8 cellular contexts compared by ENCODE assay signal in the genomic region with DNA sequence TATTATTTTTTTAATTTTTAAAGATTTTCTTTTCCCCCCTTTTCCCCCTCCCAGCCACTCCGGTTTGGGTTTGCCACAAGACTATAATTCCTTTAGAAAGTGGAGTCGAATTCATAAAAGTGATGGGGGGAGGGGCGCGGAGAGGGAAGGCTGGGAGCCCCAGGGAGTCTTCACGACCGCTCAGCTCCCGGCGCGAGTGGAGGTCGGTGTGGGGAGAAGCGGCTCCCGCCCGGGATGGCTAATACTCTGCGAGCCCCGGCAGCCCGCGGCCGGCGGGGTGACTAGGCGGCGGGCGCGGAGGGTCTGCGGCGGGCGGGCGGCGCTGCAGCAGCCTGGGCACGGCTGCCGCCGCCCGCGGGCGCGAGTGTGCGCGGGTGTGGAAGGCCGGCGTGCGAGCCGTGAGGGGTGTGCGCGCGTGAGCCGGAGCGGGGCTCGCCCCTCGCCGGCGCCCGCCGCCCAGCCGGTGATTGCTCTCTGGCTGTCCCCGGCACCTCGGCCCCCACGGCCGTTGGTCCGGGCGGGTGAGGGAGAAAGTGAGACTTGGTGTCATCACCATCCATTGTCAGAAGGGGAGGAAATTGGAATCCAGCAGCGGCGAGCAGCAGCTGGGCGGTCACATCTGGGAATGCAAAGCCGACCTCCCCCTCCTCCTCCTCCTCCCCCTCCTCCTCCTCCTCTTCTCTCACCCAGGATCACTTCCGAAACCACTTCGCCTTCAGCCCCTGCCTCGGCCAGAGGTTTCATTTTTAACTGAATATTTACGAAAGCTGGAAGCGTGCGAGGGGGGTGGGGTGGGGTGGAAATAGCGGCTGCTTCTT. TPM values are rescaled to one million over a fixed set of nuclear protein-coding genes. Genes with fewer than 3 reads are reported as not detected.
A peak's percentile ranks its signal among the peaks of the same experiment; 100 is the strongest.
DNase-seq lines count a peak whose midpoint lies in the region; ATAC-seq, FAIRE-seq and TF ChIP-seq lines count a peak whose summit lies in the region.

A gene with protein sequence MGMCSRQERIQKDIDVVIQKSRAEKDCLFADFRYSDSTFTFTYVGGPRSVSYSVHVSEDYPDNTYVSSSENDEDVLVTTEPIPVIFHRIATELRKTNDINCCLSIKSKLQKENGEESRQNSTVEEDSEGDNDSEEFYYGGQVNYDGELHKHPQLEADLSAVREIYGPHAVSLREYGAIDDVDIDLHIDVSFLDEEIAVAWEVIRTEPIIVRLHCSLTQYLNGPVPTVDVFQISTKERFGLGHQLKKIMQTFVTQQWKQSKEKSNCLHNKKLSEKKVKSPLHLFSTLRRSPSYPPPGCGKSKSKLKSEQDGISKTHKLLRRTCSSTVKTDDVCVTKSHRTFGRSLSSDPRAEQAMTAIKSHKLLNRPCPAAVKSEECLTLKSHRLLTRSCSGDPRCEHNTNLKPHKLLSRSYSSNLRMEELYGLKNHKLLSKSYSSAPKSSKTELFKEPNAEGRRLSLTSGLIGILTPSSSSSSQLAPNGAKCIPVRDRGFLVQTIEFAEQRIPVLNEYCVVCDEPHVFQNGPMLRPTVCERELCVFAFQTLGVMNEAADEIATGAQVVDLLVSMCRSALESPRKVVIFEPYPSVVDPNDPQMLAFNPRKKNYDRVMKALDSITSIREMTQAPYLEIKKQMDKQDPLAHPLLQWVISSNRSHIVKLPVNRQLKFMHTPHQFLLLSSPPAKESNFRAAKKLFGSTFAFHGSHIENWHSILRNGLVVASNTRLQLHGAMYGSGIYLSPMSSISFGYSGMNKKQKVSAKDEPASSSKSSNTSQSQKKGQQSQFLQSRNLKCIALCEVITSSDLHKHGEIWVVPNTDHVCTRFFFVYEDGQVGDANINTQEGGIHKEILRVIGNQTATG (plus strand): TSS at position 377 of the 818 bp plus-strand sequence. CDS start 459 bp downstream, outside the sequence.

- no peak for TF ChIP-seq CTCF in VCaP (conservative IDR thresholded peaks at IDR 0.05)
- TF ChIP-seq CTCF in bronchial epithelial cell (IDR thresholded peaks at IDR 0.05; ENCODE audit: insufficient read depth, low read length, severe bottlenecking): no peak
- no peak for TF ChIP-seq CTCF in keratinocyte (optimal IDR thresholded peaks at IDR 0.05 in 1 of 3, IDR thresholded peaks at IDR 0.05 in 1 of 3, conservative IDR thresholded peaks at IDR 0.05 in 1 of 3; ENCODE audit: extremely low read depth in 1 of 3, insufficient read depth in 2 of 3, low read length in 3 of 3)

- no peaks in the 10 kb centered on the region for H4K20me1 ChIP-seq in keratinocyte (ENCODE audit: control insufficient read depth, extremely low read depth, insufficient read depth, low read length)

- H3K4me1 Mint-ChIP-seq in CD8-positive, alpha-beta memory T cell: peaks cover 60 to 70% (median 68%) of the 10 kb centered on the region in 3 donors

- H3K36me3 Mint-ChIP-seq in CD8-positive, alpha-beta memory T cell: peaks cover 13 to 42% (median 18%) of the 10 kb centered on the region in 3 donors

- H3K9me1 ChIP-seq in keratinocyte (ENCODE audit: control insufficient read depth, extremely low read depth, insufficient read depth, low read length): no peaks in the 10 kb centered on the region

- H3K4me3 Mint-ChIP-seq in CD8-positive, alpha-beta memory T cell: peak within 1 kb of the TSS; percentile 91 to 100 (median 99)

- POLR2A ChIA-PET in CD8-positive, alpha-beta memory T cell (lab: Charles Lee): interaction anchor here (0.7 to 2.7 kb wide), 5 partner anchors 33 to 225 kb away, joined by 3 to 26 read pairs (median 3); partner anchors contain the start of gene EMB

- FAIRE-seq in bronchial epithelial cell (lab: Jason Lieb, UNC) (no peak), keratinocyte (lab: Jason Lieb, UNC) (no peak)

- DNase-seq in CD8-positive, alpha-beta memory T cell: peak; percentile 33 to 68 (median 52)
- DNase-seq in bronchial epithelial cell (ENCODE audit: low read depth) (peak; percentile 15), keratinocyte (ENCODE audit: low read depth, low spot score) (no peak), NCI-H187 treated with DMSO at 0.1 percent for 48 hours (lab: John Stamatoyannopoulos, UW) (no peak)
- peak; percentile 38 for DNase-seq in stimulated activated CD4-positive, alpha-beta T cell treated with anti-CD3 and anti-CD28 coated beads, Interleukin-12 subunit alpha, Interleukin-12 subunit beta, amount 100 ng/mL, for 4 hours

- H2AFZ ChIP-seq in keratinocyte (ENCODE audit: control insufficient read depth, low read length): peak within 1 kb of the TSS; percentile 77

- H3K79me2 ChIP-seq in keratinocyte (ENCODE audit: control insufficient read depth, insufficient read depth, low read length): peaks cover 36% of the 10 kb centered on the region

- ATAC-seq in GM21360 (IDR thresholded peaks at IDR 0.05; ENCODE audit: unreplicated experiment): peak; percentile 40

- CTCF ChIA-PET in CD8-positive, alpha-beta memory T cell (lab: Charles Lee): interaction anchor here (0.7 to 2.0 kb wide), 8 partner anchors 30 to 225 kb away, joined by 3 to 15 read pairs (median 4); partner anchors contain the start of gene EMB

- no peaks in the 10 kb centered on the region for H3K27me3 ChIP-seq in CD8-positive, alpha-beta memory T cell (ENCODE audit: insufficient read depth, low read length, poor library complexity, severe bottlenecking)
- H3K27me3 ChIP-seq in bronchial epithelial cell (ENCODE audit: control insufficient read depth, insufficient read depth, low read length) (no peaks in the 10 kb centered on the region), keratinocyte (ENCODE audit: control insufficient read depth, extremely low read depth, insufficient read depth, low read length) (no peaks in the 10 kb centered on the region)

- dilution Hi-C loops in keratinocyte (cut with MboI; ENCODE audit: extremely low pct_ligation_motif_present, low sequenced_read_pairs): no loop called here

- H3K9me3 Mint-ChIP-seq in CD8-positive, alpha-beta memory T cell: peaks cover 0 to 3% (median 0%) of the 10 kb centered on the region in 5 donors

- H3K36me3 ChIP-seq in CD8-positive, alpha-beta memory T cell (ENCODE audit: insufficient read depth, low read length): no peaks in the 10 kb centered on the region
- H3K36me3 ChIP-seq in KOPT-K1 (ENCODE audit: insufficient read depth, low read length) (no peaks in the 10 kb centered on the region), bronchial epithelial cell (ENCODE audit: control insufficient read depth, insufficient read depth, low read length) (no peaks in the 10 kb centered on the region), keratinocyte (ENCODE audit: control insufficient read depth in 2 of 2, extremely low read depth in 1 of 2, insufficient read depth in 2 of 2, low read length in 2 of 2) (no peaks in the 10 kb centered on the region)

- H3K27me3 Mint-ChIP-seq in CD8-positive, alpha-beta memory T cell: peaks cover 0 to 13% of the 10 kb centered on the region in 2 donors

- H3K4me1 ChIP-seq in CD8-positive, alpha-beta memory T cell (ENCODE audit: insufficient read depth, low read length): peaks cover 38% of the 10 kb centered on the region
- peaks cover 6% of the 10 kb centered on the region for H3K4me1 ChIP-seq in keratinocyte (ENCODE audit: control insufficient read depth, extremely low read depth, insufficient read depth, low read length)

- H3K9ac ChIP-seq in keratinocyte (ENCODE audit: control insufficient read depth, extremely low read depth, insufficient read depth, low read length): peak within 1 kb of the TSS; percentile 94

- peak within 1 kb of the TSS; percentile 86 for H3K4me2 ChIP-seq in keratinocyte (ENCODE audit: control insufficient read depth, extremely low read depth, insufficient read depth, low read depth, low read length)

- no peaks in the 10 kb centered on the region for H3K9me3 ChIP-seq in CD8-positive, alpha-beta memory T cell (ENCODE audit: low read length)
- H3K9me3 ChIP-seq in KOPT-K1 (ENCODE audit: insufficient read depth, low read length, poor library complexity, severe bottlenecking): no peaks in the 10 kb centered on the region
- no peaks in the 10 kb centered on the region for H3K9me3 ChIP-seq in keratinocyte (ENCODE audit: control insufficient read depth, low read depth, low read length)

- H3K27ac Mint-ChIP-seq in CD8-positive, alpha-beta memory T cell: peak within 1 kb of the TSS; percentile 94 to 100 (median 99)

- peak within 1 kb of the TSS; percentile 86 for H3K4me3 ChIP-seq in CD8-positive, alpha-beta memory T cell (ENCODE audit: low read length)
- H3K4me3 ChIP-seq in bronchial epithelial cell (ENCODE audit: low read depth, low read length) (peak within 1 kb of the TSS; percentile 70), keratinocyte (ENCODE audit: control insufficient read depth in 2 of 3, extremely low read depth in 1 of 3, insufficient read depth in 2 of 3, low read depth in 1 of 3, low read length in 3 of 3) (peak within 1 kb of the TSS; percentile 85 to 88 (median 88))

- H3K27ac ChIP-seq in CD8-positive, alpha-beta memory T cell (ENCODE audit: low read depth, low read length): peak within 1 kb of the TSS; percentile 99
- H3K27ac ChIP-seq in KOPT-K1 (ENCODE audit: low read depth, low read length, poor library complexity, severe bottlenecking) (peak within 1 kb of the TSS; percentile 88), VCaP (peak within 1 kb of the TSS; percentile 75), keratinocyte (ENCODE audit: control insufficient read depth, insufficient read depth, low read length) (peak within 1 kb of the TSS; percentile 97)

RNA-seq across cellular contexts. Expression of the gene that starts here (rescaled TPM):
- 10 to 100 TPM; 55.4 to 58.4 TPM for total RNA-seq in CD8-positive, alpha-beta memory T cell
- polyA plus RNA-seq in CD8-positive, alpha-beta memory T cell: 142 TPM
- 14.5 and 15.4 TPM in 2 replicates for total RNA-seq in bronchial epithelial cell
- polyA plus RNA-seq in keratinocyte: 24.2 to 29.1 TPM (median 25.4 TPM) in 3 replicates
- polyA plus RNA-seq in keratinocyte (2011; ENCODE audit: low read depth): 7.6 TPM
- 14.8 and 28.8 TPM in 2 replicates for polyA plus RNA-seq in keratinocyte (2011; cell fraction: cytosol; rRNA removed)
- polyA plus RNA-seq in keratinocyte (2011; cell fraction: nucleus; rRNA removed): 38.9 and 54.1 TPM in 2 replicates
- polyA plus RNA-seq in keratinocyte (2012; ENCODE audit: low replicate concordance): 5.5 and 13.8 TPM in 2 replicates
- polyA minus RNA-seq in keratinocyte: 11.3 to 56.8 TPM (median 29.4 TPM) in 3 replicates
- 11.1 TPM for polyA minus RNA-seq in keratinocyte (2011; cell fraction: cytosol; rRNA and poly(A)+ RNA removed)
- polyA minus RNA-seq in keratinocyte (2011; cell fraction: nucleus; rRNA and poly(A)+ RNA removed): 39.0 and 60.7 TPM in 2 replicates

Comparison
In these comparisons a context has a peak if more than half of its experiments do, and no peak if none do; other contexts are left out.
1. DNase-seq: peak in CD8-positive, alpha-beta memory T cell (5 of 5), bronchial epithelial cell (single experiment) and stimulated activated CD4-positive, alpha-beta T cell treated with anti-CD3 and anti-CD28 coated beads, Interleukin-12 subunit alpha, Interleukin-12 subunit beta, amount 100 ng/mL, for 4 hours (single experiment); none in keratinocyte (single experiment) and NCI-H187 treated with DMSO at 0.1 percent for 48 hours (single experiment).
2. Peak in every context shown above with its lines, with median percentiles within 50 percentile points of each other: H3K27ac ChIP-seq and H3K4me3 ChIP-seq.